ENCODE assay signal across 25 cellular contexts in the genomic region with DNA sequence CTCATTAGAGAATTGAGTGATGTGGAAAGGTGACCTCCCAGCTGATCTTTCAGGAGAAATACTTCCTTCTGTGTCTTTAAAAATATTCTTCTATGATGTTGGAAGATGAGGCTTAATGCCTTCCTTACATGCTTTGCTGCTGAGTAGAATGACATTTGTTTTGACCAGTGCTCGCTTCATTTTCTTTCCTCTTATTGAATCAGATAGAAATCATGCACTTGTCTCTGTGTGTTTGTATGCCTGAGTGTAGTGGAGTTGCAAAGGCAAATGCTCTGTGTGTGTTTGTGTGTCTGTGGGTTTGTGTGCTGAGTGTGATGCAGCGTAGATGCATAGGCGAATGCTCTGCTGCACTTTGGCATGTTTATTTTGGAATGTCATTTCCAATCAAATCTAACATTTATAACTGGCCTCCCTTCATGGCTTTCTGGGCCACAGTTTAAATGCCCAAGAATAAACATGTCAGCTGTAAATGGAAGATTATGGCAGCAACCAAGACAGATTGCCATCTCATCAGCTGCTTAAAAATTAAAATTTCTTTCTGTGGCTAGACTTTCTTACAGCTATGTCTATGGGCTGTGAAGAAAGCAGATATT.
"Had no signal": no experiment of that assay in that cellular context is flagged by ENCODE, and none has a peak within 500 bp of the region (broad histone marks: within the 10 kb centered on the region; RNA-seq: fewer than 3 reads in every experiment).

No MANE protein-coding gene starts in this region.

- H3K27ac ChIP-seq: adrenal gland, breast epithelium, KMS-11 had no signal

- H3K27ac Mint-ChIP-seq: activated CD8-positive, alpha-beta T cell treated with anti-CD3 and anti-CD28 coated beads, Interleukin-2, amount 10 ng/mL, durations not matched to agents 7 days and 5 days; activated naive CD8-positive, alpha-beta T cell treated with anti-CD3 and anti-CD28 coated beads, Interleukin-2, amount 10 ng/mL, durations not matched to agents 7 days and 5 days; T-helper 17 cell; WTC11 had no signal

- H3K36me3 Mint-ChIP-seq: activated naive CD8-positive, alpha-beta T cell treated with anti-CD3 and anti-CD28 coated beads, Interleukin-2, amount 10 ng/mL, durations not matched to agents 7 days and 5 days; WTC11 had no signal

- H3K4me1 ChIP-seq: adrenal gland, breast epithelium had no signal

- H3K4me1 Mint-ChIP-seq: activated naive CD8-positive, alpha-beta T cell treated with anti-CD3 and anti-CD28 coated beads, Interleukin-2, amount 10 ng/mL, durations not matched to agents 7 days and 5 days; WTC11 had no signal

- H3K9me3 Mint-ChIP-seq: activated naive CD8-positive, alpha-beta T cell treated with anti-CD3 and anti-CD28 coated beads, Interleukin-2, amount 10 ng/mL, durations not matched to agents 7 days and 5 days; WTC11 had no signal

- H3K27me3 Mint-ChIP-seq: activated naive CD8-positive, alpha-beta T cell treated with anti-CD3 and anti-CD28 coated beads, Interleukin-2, amount 10 ng/mL, durations not matched to agents 7 days and 5 days; T-helper 17 cell had no signal

- DNase-seq: activated CD4-positive, alpha-beta T cell treated with anti-CD3 and anti-CD28 coated beads for 48 hours; activated CD4-positive, alpha-beta T cell treated with anti-CD3 and anti-CD28 coated beads, Interleukin-2, amount 50 U/mL, for 4 hours; activated CD4-positive, CD25-positive, alpha-beta regulatory T cell treated with anti-CD3 and anti-CD28 coated beads, Interleukin-2, amount 50 U/mL, for 72 hours; activated CD8-positive, alpha-beta memory T cell treated with anti-CD3 and anti-CD28 coated beads, Interleukin-2, amount 50 U/mL, for 48 hours; activated CD8-positive, alpha-beta T cell treated with anti-CD3 and anti-CD28 coated beads, Interleukin-2, amount 10 ng/mL, durations not matched to agents 7 days and 5 days; activated naive CD4-positive, alpha-beta T cell treated with anti-CD3 and anti-CD28 coated beads, Interleukin-2, amount 50 U/mL, for 16 hours; activated naive CD8-positive, alpha-beta T cell treated with anti-CD3 and anti-CD28 coated beads, Interleukin-2, amount 10 ng/mL, durations not matched to agents 7 days and 5 days; activated T-cell treated with anti-CD3 and anti-CD28 coated beads, Interleukin-2, amount 50 U/mL, for 1 hour; adrenal gland; aorta; central memory CD4-positive, alpha-beta T cell; MG63; NCI-H1092 treated with DMSO at 0.1 percent for 48 hours; NCI-H1417 treated with DMSO at 0.1 percent for 48 hours; NCI-H1694; NCI-H2029; NCI-H2107; NCI-H446; NCI-H524; SIG-M5; T-helper 17 cell; T-helper 9 cell had no signal

- H3K4me3 Mint-ChIP-seq: activated CD8-positive, alpha-beta T cell treated with anti-CD3 and anti-CD28 coated beads, Interleukin-2, amount 10 ng/mL, durations not matched to agents 7 days and 5 days; activated naive CD8-positive, alpha-beta T cell treated with anti-CD3 and anti-CD28 coated beads, Interleukin-2, amount 10 ng/mL, durations not matched to agents 7 days and 5 days; T-helper 17 cell; WTC11 had no signal

- H3K9me3 ChIP-seq: adrenal gland, breast epithelium, MG63 had no signal

- H3K27me3 ChIP-seq: adrenal gland, breast epithelium, MG63 had no signal

- ATAC-seq: activated CD8-positive, alpha-beta T cell treated with anti-CD3 and anti-CD28 coated beads, Interleukin-2, amount 10 ng/mL, durations not matched to agents 7 days and 5 days; T-helper 17 cell; WTC11 had no signal

- H3K4me3 ChIP-seq: adrenal gland, breast epithelium, MG63 had no signal

- H3K36me3 ChIP-seq: adrenal gland, breast epithelium, MG63 had no signal
